Comparison of ENCODE assay signal across 30 cellular contexts in the genomic region with DNA sequence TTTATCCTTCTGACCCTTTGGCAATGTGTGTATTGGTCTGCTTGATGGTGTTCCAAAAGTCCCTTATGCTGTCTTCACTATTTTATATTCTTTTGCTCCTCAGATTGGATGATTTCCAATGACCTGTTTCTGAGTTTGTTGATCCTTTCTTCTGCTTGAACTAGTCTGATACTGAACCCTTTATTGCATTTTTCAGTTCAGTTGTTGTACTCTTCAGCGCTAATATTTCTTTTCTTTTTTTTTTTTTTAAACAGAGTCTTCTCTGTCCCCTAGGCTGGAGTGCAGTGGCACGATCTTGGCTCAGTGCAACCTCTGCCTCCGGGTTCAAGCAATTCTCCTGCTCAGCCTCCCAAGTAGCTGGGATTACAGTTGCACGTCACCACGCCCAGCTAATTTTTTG. TPM values are rescaled to one million over a fixed set of nuclear protein-coding genes. Genes with fewer than 3 reads are reported as not detected.
DNase-seq lines count a peak whose midpoint lies in the region; ATAC-seq, FAIRE-seq and TF ChIP-seq lines count a peak whose summit lies in the region.
"Had no signal": no experiment of that assay in that cellular context is flagged by ENCODE, and none has a peak within 500 bp of the region (broad histone marks: within the 10 kb centered on the region; RNA-seq: fewer than 3 reads in every experiment).

No MANE protein-coding gene starts in this region.

- TF ChIP-seq POLR2A in HepG2 (IDR thresholded peaks at IDR 0.05; ENCODE audit: insufficient read depth in 1 of 2, low read depth in 2 of 2, low read length in 2 of 2) (no peak), right lobe of liver (IDR thresholded peaks at IDR 0.05) (no peak), A549 (IDR thresholded peaks at IDR 0.05; ENCODE audit: low read length) (no peak)

- DNase-seq in HepG2 (ENCODE audit: low spot score) (no peak), right lobe of liver (no peak), A549 (ENCODE audit: low read depth in 1 of 2, low spot score in 1 of 2) (no peak)
- DNase-seq: 8988T; ACHN; AML-193; BE2C; C1 segment of cervical spinal cord; Caco-2; Calu3; CD4-positive, alpha-beta memory T cell; CD4-positive, alpha-beta T cell; CD4-positive, CD25-positive, alpha-beta regulatory T cell; CD8-positive, alpha-beta memory T cell; CD8-positive, alpha-beta T cell; COR-L47; DMS 273 treated with DMSO at 0.1 percent for 48 hours; DMS153; DMS53; DMS79; DMS79 treated with DMSO at 0.1 percent for 48 hours; DND-41; EL had no signal

- H3K9me3 ChIP-seq in HepG2 (ENCODE audit: low read length) (peaks cover 70% of the 10 kb centered on the region), right lobe of liver (peaks cover 0 to 12% (median 1%) of the 10 kb centered on the region in 4 donors), A549 (peaks cover 95% of the 10 kb centered on the region)
- H3K9me3 ChIP-seq: BE2C had no signal

- CTCF ChIA-PET in HepG2 (lab: Yijun Ruan, JAX; ENCODE audit: low intra/inter-chr PET ratio, low total read pairs) (no interaction called here), A549 (lab: Yijun Ruan, JAX) (no interaction called here)

- no peaks in the 10 kb centered on the region for H4K20me1 ChIP-seq in HepG2 (ENCODE audit: insufficient read depth, low read length)
- H4K20me1 ChIP-seq: BLaER1; BLaER1 treated with 17β-estradiol and CSF1 and Interleukin-3, amounts not matched to agents 10 nM and 100 nM had no signal

- no peak overlapping the region for H3K9ac ChIP-seq in HepG2 (ENCODE audit: insufficient read depth, low read depth, low read length)
- H3K9ac ChIP-seq: BLaER1; BLaER1 treated with 17β-estradiol and CSF1 and Interleukin-3, amounts not matched to agents 10 nM and 100 nM had no signal

- POLR2A ChIA-PET in HepG2 (lab: Yijun Ruan, JAX): no interaction called here
- POLR2A ChIA-PET in A549 (lab: Yijun Ruan, JAX): interaction anchor here (1.2 kb wide), 1 partner anchor 12 kb away, joined by 4 read pairs; the partner anchor contains the start of gene ZNF566

- H3K27me3 ChIP-seq in HepG2 (ENCODE audit: control insufficient read depth in 1 of 2, insufficient read depth in 2 of 2, low read length in 2 of 2) (no peaks in the 10 kb centered on the region), right lobe of liver (no peaks in the 10 kb centered on the region)
- H3K27me3 ChIP-seq: BE2C; BLaER1; BLaER1 treated with 17β-estradiol and CSF1 and Interleukin-3, amounts not matched to agents 10 nM and 100 nM had no signal

- TF ChIP-seq EP300 in HepG2 (IDR thresholded peaks at IDR 0.05; ENCODE audit: low read depth in 2 of 2, low read length in 2 of 2) (no peak), HepG2 (CRISPR knock-in tag; IDR thresholded peaks at IDR 0.05; ENCODE audit: borderline replicate concordance) (no peak), A549 (IDR thresholded peaks at IDR 0.05) (no peak)

- H3K79me2 ChIP-seq in HepG2 (ENCODE audit: insufficient read depth, low read length): no peaks in the 10 kb centered on the region

- FAIRE-seq in HepG2 (lab: Jason Lieb, UNC): no peak
- FAIRE-seq in A549 (lab: Jason Lieb, UNC): peak; percentile 74
- FAIRE-seq: A204.1, D721Med had no signal

- in situ Hi-C loops in HepG2 (cut with HindIII; ENCODE audit: extremely low pct_ligation_motif_present, low pct_unique_long_range_greater_than_20kb): no loop called here

- no TSS peak for BruUV-seq in HepG2 (replicated peaks; lab: Mats Ljungman, UMichigan)

- ATAC-seq in HepG2: no peak
- ATAC-seq in right lobe of liver: no peak
- no peak for ATAC-seq in A549
- no peak for ATAC-seq in HG02840 (IDR thresholded peaks at IDR 0.05; ENCODE audit: low FRiP score, unreplicated experiment)
- ATAC-seq: CD8-positive, alpha-beta T cell had no signal

- 37% methylated on average over 5 of the region's 5 CpGs for WGBS in HepG2 (ENCODE audit: low lambda C conversion rate)
- 76% methylated on average over 5 of the region's 5 CpGs for WGBS in right lobe of liver (ENCODE audit: insufficient coverage, low coverage, low lambda C conversion rate, missing lambda C conversion rate)
- 34% methylated on average over 5 of the region's 5 CpGs for WGBS in A549 (ENCODE audit: missing lambda C conversion rate)

- TF ChIP-seq CTCF in HepG2 (CRISPR knock-in tag; IDR thresholded peaks at IDR 0.05) (no peak), right lobe of liver (IDR thresholded peaks at IDR 0.05) (no peak), A549 (IDR thresholded peaks at IDR 0.05) (no peak)

- H3K36me3 ChIP-seq in HepG2 (replicated peaks in 1 of 2; ENCODE audit: control insufficient read depth in 1 of 2, insufficient read depth in 2 of 2, low read length in 2 of 2) (no peaks in the 10 kb centered on the region), right lobe of liver (no peaks in the 10 kb centered on the region)
- H3K36me3 ChIP-seq: BE2C had no signal

- TF ChIP-seq RAD21 in HepG2 (CRISPR knock-in tag; IDR thresholded peaks at IDR 0.05) (no peak), A549 (conservative IDR thresholded peaks at IDR 0.05 in 1 of 2, IDR thresholded peaks at IDR 0.05 in 1 of 2) (no peak)

- no peak overlapping the region for H3K4me2 ChIP-seq in HepG2 (ENCODE audit: low read depth, low read length)
- H3K4me2 ChIP-seq in A549: no peak overlapping the region
- H3K4me2 ChIP-seq: BLaER1; BLaER1 treated with 17β-estradiol and CSF1 and Interleukin-3, amounts not matched to agents 10 nM and 100 nM had no signal

- H3K4me1 ChIP-seq in HepG2 (ENCODE audit: insufficient read depth, low read length) (no peaks in the 10 kb centered on the region), right lobe of liver (no peaks in the 10 kb centered on the region), A549 (no peaks in the 10 kb centered on the region)
- H3K4me1 ChIP-seq: BE2C; BLaER1; BLaER1 treated with 17β-estradiol and CSF1 and Interleukin-3, amounts not matched to agents 10 nM and 100 nM; Caco-2 had no signal

- H3K4me3 ChIP-seq in HepG2 (replicated peaks in 1 of 3; ENCODE audit: insufficient read depth in 1 of 3, low read depth in 2 of 3, low read length in 3 of 3): no peak overlapping the region
- no peak overlapping the region for H3K4me3 ChIP-seq in right lobe of liver
- H3K4me3 ChIP-seq in A549: no peak overlapping the region
- H3K4me3 ChIP-seq: BLaER1; BLaER1 treated with 17β-estradiol and CSF1 and Interleukin-3, amounts not matched to agents 10 nM and 100 nM had no signal

- no peak overlapping the region for H2AFZ ChIP-seq in HepG2 (ENCODE audit: low read length)

- intact Hi-C loops in HepG2 (cut with micrococcal nuclease; ENCODE audit: unreplicated experiment) (no loop called here), right lobe of liver (cut with DNase I) (no loop called here)

- H3K27ac ChIP-seq in HepG2 (ENCODE audit: extremely low read length, insufficient read depth, low read length): no peak overlapping the region
- no peak overlapping the region for H3K27ac ChIP-seq in right lobe of liver
- no peak overlapping the region for H3K27ac ChIP-seq in A549
- H3K27ac ChIP-seq: 22Rv1; BLaER1; BLaER1 treated with 17β-estradiol and CSF1 and Interleukin-3, amounts not matched to agents 10 nM and 100 nM; C4-2B had no signal

RNA-seq across cellular contexts. Expression of gene ZNF566, which starts 12.6 kb away (rescaled TPM):
- total RNA-seq in HepG2 (2016; rRNA removed; fragmentation: Illumina TruSeq; extraction: Trizol) (13.7 and 19.0 TPM in 2 replicates), right lobe of liver (1 to 10 TPM; 4.1 to 7.8 (median 5.1) TPM)
- 5.5 and 6.3 TPM in 2 replicates for total RNA-seq in HepG2 (2016; cell fraction: cytosol; rRNA removed; fragmentation: Illumina TruSeq; extraction: Trizol; ENCODE audit: low read depth)
- 11.4 and 18.0 TPM in 2 replicates for total RNA-seq in HepG2 (2016; cell fraction: insoluble cytoplasmic fraction; rRNA removed; fragmentation: Illumina TruSeq; extraction: Trizol)
- total RNA-seq in HepG2 (2016; cell fraction: membrane; rRNA removed; fragmentation: Illumina TruSeq; extraction: Trizol): 8.9 and 10.3 TPM in 2 replicates
- 12.0 and 14.2 TPM in 2 replicates for total RNA-seq in HepG2 (2016; cell fraction: nucleus; rRNA removed; fragmentation: Illumina TruSeq; extraction: Trizol)
- polyA plus RNA-seq in HepG2 (2011; rRNA removed) (4.8 and 5.9 TPM in 2 replicates), A549 (2011; rRNA removed) (12.6 and 13.0 TPM in 2 replicates), A549 (2017; fragmentation: RNase III; extraction: RNeasy Plus Mini Kit Qiagen cat#74134 plus additional on column Dnase treatment) (10.6 to 12.0 TPM (median 11.7 TPM) in 3 replicates)
- 3.5 and 4.2 TPM in 2 replicates for polyA plus RNA-seq in HepG2 (2011; cell fraction: cytosol; rRNA removed)
- polyA plus RNA-seq in HepG2 (2011; cell fraction: nucleus; rRNA removed): 5.7 and 6.7 TPM in 2 replicates
- polyA plus RNA-seq in HepG2 (2012): 4.9 and 7.4 TPM in 2 replicates
- 0.32 and 0.90 TPM in 2 replicates for polyA plus RNA-seq in HepG2 (2016; cell fraction: cytosol; fragmentation: Illumina TruSeq; extraction: Trizol; ENCODE audit: low read depth)
- polyA plus RNA-seq in HepG2 (2016; cell fraction: insoluble cytoplasmic fraction; fragmentation: Illumina TruSeq; extraction: Trizol; ENCODE audit: low read depth): 10.9 and 11.3 TPM in 2 replicates
- 2.0 and 2.5 TPM in 2 replicates for polyA plus RNA-seq in HepG2 (2016; cell fraction: membrane; fragmentation: Illumina TruSeq; extraction: Trizol; ENCODE audit: low read depth)
- 10.8 and 12.6 TPM in 2 replicates for polyA plus RNA-seq in HepG2 (2016; cell fraction: nucleus; fragmentation: Illumina TruSeq; extraction: Trizol; ENCODE audit: insufficient read depth, low read depth)
- 4.3 and 6.3 TPM in 2 replicates for polyA minus RNA-seq in HepG2 (2011; rRNA and poly(A)+ RNA removed; ENCODE audit: low replicate concordance)
- 3.7 and 4.8 TPM in 2 replicates for polyA minus RNA-seq in HepG2 (2011; cell fraction: cytosol; rRNA and poly(A)+ RNA removed)
- polyA minus RNA-seq in HepG2 (2011; cell fraction: nucleus; rRNA and poly(A)+ RNA removed): 15.5 and 16.7 TPM in 2 replicates
- polyA plus RNA-seq in A549 (2012; cell fraction: cytosol; rRNA removed): 3.0 and 3.9 TPM in 2 replicates
- polyA plus RNA-seq in A549 (2012; cell fraction: nucleus; rRNA removed): 5.1 and 13.8 TPM in 2 replicates
- 11.7 and 14.2 TPM in 2 replicates for polyA minus RNA-seq in A549 (2011; rRNA and poly(A)+ RNA removed)

RNA-seq across cellular contexts. Expression of gene ZNF260, which starts 26.1 kb away (rescaled TPM):
- total RNA-seq in HepG2 (2016; rRNA removed; fragmentation: Illumina TruSeq; extraction: Trizol) (10.5 and 19.9 TPM in 2 replicates), right lobe of liver (1 to 10 TPM; 2.8 to 5.2 (median 4.2) TPM)
- 1.3 and 3.1 TPM in 2 replicates for total RNA-seq in HepG2 (2016; cell fraction: cytosol; rRNA removed; fragmentation: Illumina TruSeq; extraction: Trizol; ENCODE audit: low read depth)
- 10.4 and 16.0 TPM in 2 replicates for total RNA-seq in HepG2 (2016; cell fraction: insoluble cytoplasmic fraction; rRNA removed; fragmentation: Illumina TruSeq; extraction: Trizol)
- total RNA-seq in HepG2 (2016; cell fraction: membrane; rRNA removed; fragmentation: Illumina TruSeq; extraction: Trizol): 6.1 and 7.8 TPM in 2 replicates
- 14.5 and 15.1 TPM in 2 replicates for total RNA-seq in HepG2 (2016; cell fraction: nucleus; rRNA removed; fragmentation: Illumina TruSeq; extraction: Trizol)
- polyA plus RNA-seq in HepG2 (2011; rRNA removed) (2.8 and 3.1 TPM in 2 replicates), A549 (2011; rRNA removed) (19.3 and 25.6 TPM in 2 replicates), A549 (2017; fragmentation: RNase III; extraction: RNeasy Plus Mini Kit Qiagen cat#74134 plus additional on column Dnase treatment) (22.0 to 23.8 TPM (median 22.8 TPM) in 3 replicates)
- 1.1 and 2.2 TPM in 2 replicates for polyA plus RNA-seq in HepG2 (2011; cell fraction: cytosol; rRNA removed)
- 1.2 and 2.4 TPM in 2 replicates for polyA plus RNA-seq in HepG2 (2011; cell fraction: nucleus; rRNA removed)
- polyA plus RNA-seq in HepG2 (2012): 3.0 and 5.1 TPM in 2 replicates
- polyA plus RNA-seq in HepG2 (2016; cell fraction: cytosol; fragmentation: Illumina TruSeq; extraction: Trizol; ENCODE audit: low read depth): 0.45 and 0.51 TPM in 2 replicates
- polyA plus RNA-seq in HepG2 (2016; cell fraction: insoluble cytoplasmic fraction; fragmentation: Illumina TruSeq; extraction: Trizol; ENCODE audit: low read depth): 9.4 and 12.6 TPM in 2 replicates
- 1.9 and 2.3 TPM in 2 replicates for polyA plus RNA-seq in HepG2 (2016; cell fraction: membrane; fragmentation: Illumina TruSeq; extraction: Trizol; ENCODE audit: low read depth)
- polyA plus RNA-seq in HepG2 (2016; cell fraction: nucleus; fragmentation: Illumina TruSeq; extraction: Trizol; ENCODE audit: insufficient read depth, low read depth): 12.1 and 13.3 TPM in 2 replicates
- 9.2 and 33.0 TPM in 2 replicates for polyA minus RNA-seq in HepG2 (2011; rRNA and poly(A)+ RNA removed; ENCODE audit: low replicate concordance)
- 7.2 and 12.3 TPM in 2 replicates for polyA minus RNA-seq in HepG2 (2011; cell fraction: cytosol; rRNA and poly(A)+ RNA removed)
- 11.2 and 14.8 TPM in 2 replicates for polyA minus RNA-seq in HepG2 (2011; cell fraction: nucleus; rRNA and poly(A)+ RNA removed)
- polyA plus RNA-seq in A549 (2012; cell fraction: cytosol; rRNA removed): 3.0 and 3.6 TPM in 2 replicates
- polyA plus RNA-seq in A549 (2012; cell fraction: nucleus; rRNA removed): 1.4 and 4.0 TPM in 2 replicates
- polyA minus RNA-seq in A549 (2011; rRNA and poly(A)+ RNA removed): 32.2 and 36.6 TPM in 2 replicates
